30 cellular contexts compared by ENCODE assay signal in the genomic region with DNA sequence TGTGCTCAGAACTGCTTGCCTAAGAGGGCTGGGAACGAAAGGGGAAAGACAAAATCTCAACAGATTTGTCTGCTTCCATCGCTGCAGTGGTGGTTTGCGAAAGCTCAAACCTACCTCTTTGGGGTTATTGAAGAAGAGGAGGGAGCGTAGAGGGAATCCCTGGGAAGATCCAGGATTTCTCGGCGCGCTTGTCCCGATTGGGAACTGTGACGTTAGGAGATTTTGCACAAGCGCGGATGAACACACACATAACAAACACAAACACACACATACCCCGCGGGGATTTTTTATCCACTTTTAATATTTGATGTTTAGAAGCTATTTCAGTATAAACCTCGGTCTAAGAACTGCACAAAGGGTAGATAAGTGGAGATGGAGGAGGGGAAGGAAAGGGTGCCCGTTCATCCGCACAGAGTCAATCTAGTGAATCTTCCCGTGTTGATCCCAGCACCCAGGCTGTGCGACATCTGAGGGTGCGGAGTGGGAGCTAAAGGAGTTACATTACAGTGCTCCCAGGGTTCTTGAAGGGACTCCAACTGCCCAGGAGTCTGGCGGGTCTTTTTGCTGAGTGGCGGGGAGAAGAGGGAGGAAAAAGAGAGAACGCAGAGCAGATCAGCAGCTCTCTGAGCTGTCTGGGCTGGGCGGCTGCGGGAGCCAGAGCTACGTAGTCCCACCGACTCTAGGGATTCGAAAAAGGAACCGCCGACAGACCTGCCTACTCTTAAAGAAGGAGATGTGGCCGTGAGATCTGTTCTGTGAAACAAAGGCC. TPM values are rescaled to one million over a fixed set of nuclear protein-coding genes. Genes with fewer than 3 reads are reported as not detected.
DNase-seq lines count a peak whose midpoint lies in the region; ATAC-seq, FAIRE-seq and TF ChIP-seq lines count a peak whose summit lies in the region.
"Had no signal": no experiment of that assay in that cellular context is flagged by ENCODE, and none has a peak within 500 bp of the region (broad histone marks: within the 10 kb centered on the region; RNA-seq: fewer than 3 reads in every experiment).

No MANE protein-coding gene starts in this region.

- intact Hi-C loops in OCI-LY7 (cut with micrococcal nuclease; ENCODE audit: unreplicated experiment), result no loop called here
- intact Hi-C loops in kidney (cut with DNase I), result no loop called here

- CTCF ChIA-PET in OCI-LY7 (lab: Charles Lee; ENCODE audit: unreplicated experiment), result no interaction called here

- no peak overlapping the region for H2AFZ ChIP-seq in OCI-LY7 (ENCODE audit: low read length)
- H2AFZ ChIP-seq: GM23248 had no signal

- no TSS peak for BruUV-seq in OCI-LY7 (replicated peaks; lab: Mats Ljungman, UMichigan)

- H3K36me3 Mint-ChIP-seq in activated naive CD4-positive, alpha-beta T cell treated with anti-CD3 and anti-CD28 coated beads, Interleukin-2, amount 50 U/mL, for 24 hours, result peaks cover 2% of the 10 kb centered on the region

- H3K4me1 Mint-ChIP-seq in activated naive CD4-positive, alpha-beta T cell treated with anti-CD3 and anti-CD28 coated beads, Interleukin-2, amount 50 U/mL, for 24 hours, result peaks cover 4% of the 10 kb centered on the region
- H3K4me1 Mint-ChIP-seq: natural killer cell had no signal

- peaks cover 11% of the 10 kb centered on the region for H3K9me3 Mint-ChIP-seq in activated naive CD4-positive, alpha-beta T cell treated with anti-CD3 and anti-CD28 coated beads, Interleukin-2, amount 50 U/mL, for 24 hours
- H3K9me3 Mint-ChIP-seq: dendritic cell treated with granulocyte-macrophage colony-stimulating factor and Interleukin-4, amounts not matched to agents 40 ng/mL and 50 ng/mL, for 4 days had no signal

- POLR2A ChIA-PET in OCI-LY7 (lab: Charles Lee), result no interaction called here

- no peaks in the 10 kb centered on the region for H3K4me1 ChIP-seq in OCI-LY7 (ENCODE audit: insufficient read depth, low read length, poor library complexity, severe bottlenecking)
- no peaks in the 10 kb centered on the region for H3K4me1 ChIP-seq in kidney (ENCODE audit: control insufficient read depth in 1 of 2, insufficient read depth in 1 of 2, low read depth in 1 of 2, low read length in 2 of 2)
- H3K4me1 ChIP-seq: Caco-2, left ventricle myocardium inferior had no signal

- no peaks in the 10 kb centered on the region for H3K79me2 ChIP-seq in OCI-LY7 (ENCODE audit: insufficient read depth, low read depth, low read length)

- H3K9me2 ChIP-seq in OCI-LY7 (ENCODE audit: insufficient read depth, low read length), result no peaks in the 10 kb centered on the region

- no peak overlapping the region for H3K4me3 ChIP-seq in OCI-LY7 (ENCODE audit: low read depth, low read length, poor library complexity, severe bottlenecking)
- H3K4me3 ChIP-seq in kidney (ENCODE audit: low read length in 2 of 2), result peak overlapping the region in 1 of 2 donors; percentile 57
- H3K4me3 ChIP-seq: GM23248, left ventricle myocardium inferior, right lobe of liver had no signal

- H3K27ac ChIP-seq in OCI-LY7 (ENCODE audit: low read depth, low read length, poor library complexity, severe bottlenecking) (no peak overlapping the region), kidney (ENCODE audit: low read depth in 2 of 2, low read length in 2 of 2) (no peak overlapping the region)
- H3K27ac ChIP-seq: GM23248, KMS-11, left ventricle myocardium inferior, right lobe of liver had no signal

- peak overlapping the region; percentile 80 for H3K27ac Mint-ChIP-seq in activated naive CD4-positive, alpha-beta T cell treated with anti-CD3 and anti-CD28 coated beads, Interleukin-2, amount 50 U/mL, for 24 hours
- H3K27ac Mint-ChIP-seq: dendritic cell treated with granulocyte-macrophage colony-stimulating factor and Interleukin-4, amounts not matched to agents 40 ng/mL and 50 ng/mL, for 4 days; natural killer cell had no signal

- no peaks in the 10 kb centered on the region for H4K20me1 ChIP-seq in OCI-LY7 (ENCODE audit: insufficient read depth, low read length)

- H3K4me2 ChIP-seq in OCI-LY7 (ENCODE audit: low read length), result no peak overlapping the region
- H3K4me2 ChIP-seq: KMS-11 had no signal

- H3K36me3 ChIP-seq in OCI-LY7 (ENCODE audit: insufficient read depth, low read length) (no peaks in the 10 kb centered on the region), kidney (ENCODE audit: control insufficient read depth in 1 of 2, insufficient read depth in 2 of 2, low read length in 2 of 2) (no peaks in the 10 kb centered on the region)
- H3K36me3 ChIP-seq: left ventricle myocardium inferior, right lobe of liver had no signal

- no peak for ATAC-seq in GM19452 (IDR thresholded peaks at IDR 0.05; ENCODE audit: unreplicated experiment)
- no peak for ATAC-seq in GM19467 (IDR thresholded peaks at IDR 0.05; ENCODE audit: unreplicated experiment)
- ATAC-seq: natural killer cell; stimulated activated naive CD8-positive, alpha-beta T cell treated with anti-CD3 and anti-CD28 coated beads, Interleukin-15, Interleukin-2, amounts not matched to agents 100 U/mL and 50 U/mL, for 24 hours had no signal

- peaks cover 43% of the 10 kb centered on the region for H3K27me3 Mint-ChIP-seq in activated naive CD4-positive, alpha-beta T cell treated with anti-CD3 and anti-CD28 coated beads, Interleukin-2, amount 50 U/mL, for 24 hours

- no peak overlapping the region for H3K4me3 Mint-ChIP-seq in activated naive CD4-positive, alpha-beta T cell treated with anti-CD3 and anti-CD28 coated beads, Interleukin-2, amount 50 U/mL, for 24 hours
- H3K4me3 Mint-ChIP-seq: dendritic cell treated with granulocyte-macrophage colony-stimulating factor and Interleukin-4, amounts not matched to agents 40 ng/mL and 50 ng/mL, for 4 days; natural killer cell had no signal

- TF ChIP-seq CTCF in OCI-LY7 (conservative IDR thresholded peaks at IDR 0.05; ENCODE audit: low read length) (no peak), kidney (IDR thresholded peaks at IDR 0.05; ENCODE audit: borderline replicate concordance, extremely low read depth, insufficient read depth) (no peak)

- no peak for DNase-seq in activated naive CD4-positive, alpha-beta T cell (lab: John Stamatoyannopoulos, UW)
- DNase-seq in cerebellum (ENCODE audit: low spot score) (peak; percentile 50), inferior parietal cortex (ENCODE audit: extremely low spot score) (peak; percentile 38), OCI-LY7 (ENCODE audit: low spot score) (no peak), kidney (no peak)
- DNase-seq: activated CD4-positive, alpha-beta T cell treated with anti-CD3 and anti-CD28 coated beads for 1 hour; activated CD8-positive, alpha-beta memory T cell treated with anti-CD3 and anti-CD28 coated beads for 24 hours; activated naive CD4-positive, alpha-beta T cell treated with Interleukin-2 at 50 U/mL for 16 hours; activated T-cell treated with anti-CD3 and anti-CD28 coated beads, Interleukin-2, amount 50 U/mL, for 1 hour; EL; left ventricle myocardium inferior; midbrain; natural killer cell; NCI-H1417 treated with DMSO at 0.1 percent for 48 hours; stimulated activated CD4-positive, alpha-beta T cell treated with anti-CD3 and anti-CD28 coated beads, Interleukin-12 subunit alpha, Interleukin-12 subunit beta, amount 100 ng/mL, for 4 hours; stimulated activated CD4-positive, alpha-beta T cell treated with anti-CD3 and anti-CD28 coated beads, Interleukin-4, amount 100 ng/mL, for 24 hours; T-helper 1 cell had no signal

- FAIRE-seq in kidney (lab: Jason Lieb, UNC), result no peak
- FAIRE-seq: bronchial epithelial cell, RCC 7860 had no signal

- H3K9me3 ChIP-seq in OCI-LY7 (ENCODE audit: low read length), result no peaks in the 10 kb centered on the region
- H3K9me3 ChIP-seq in kidney (ENCODE audit: control insufficient read depth in 1 of 2, low read length in 2 of 2), result no peaks in the 10 kb centered on the region
- H3K9me3 ChIP-seq: Caco-2, right lobe of liver had no signal

- no peak overlapping the region for H3K9ac ChIP-seq in kidney (ENCODE audit: low read length in 2 of 2)
- H3K9ac ChIP-seq: GM23248, KMS-11 had no signal

RNA-seq across cellular contexts. Expression of a gene that starts 1.5 kb away (rescaled TPM):
- total RNA-seq in cerebellum, result 23.4 TPM
- not detected in 2 replicates for total RNA-seq in OCI-LY7 (2014; rRNA removed; shearing (Covaris generic))
- total RNA-seq in OCI-LY7 (2022), result not detected in 2 replicates
- total RNA-seq in kidney, result 3.7 TPM
- polyA plus RNA-seq in kidney (ENCODE audit: insufficient read depth, low read depth, low replicate concordance), result 9.8 TPM
- total RNA-seq: bronchial epithelial cell, Caco-2, GM23248, HT-29, left ventricle myocardium inferior, natural killer cell, right lobe of liver had no signal
- polyA plus RNA-seq: AG04450, GM23248 had no signal

Comparison
In these comparisons a context has a peak if more than half of its experiments do, and no peak if none do; other contexts are left out.
1. DNase-seq: peak in cerebellum (single experiment) and inferior parietal cortex (single experiment); none in activated naive CD4-positive, alpha-beta T cell (0 of 4), OCI-LY7 (single experiment) and kidney (single experiment).